27 cellular contexts compared by ENCODE assay signal in genomic region chr2:206555721-206556120, GRCh38.
"Had no signal": no experiment of that assay in that cellular context is flagged by ENCODE, and none has a peak within 500 bp of the region (broad histone marks: within the 10 kb centered on the region; RNA-seq: fewer than 3 reads in every experiment).

No MANE protein-coding gene starts in this region.

- H3K4me3 Mint-ChIP-seq: activated CD4-positive, alpha-beta memory T cell treated with anti-CD3 and anti-CD28 coated beads, Interleukin-2, amount 10 ng/mL, durations not matched to agents 7 days and 5 days; activated CD4-positive, alpha-beta T cell treated with anti-CD3 and anti-CD28 coated beads, Interleukin-2, amount 10 ng/mL, durations not matched to agents 7 days and 5 days; activated CD8-positive, alpha-beta memory T cell treated with anti-CD3 and anti-CD28 coated beads, Interleukin-2, amount 10 ng/mL, durations not matched to agents 7 days and 5 days; activated T-cell treated with anti-CD3 and anti-CD28 coated beads, Interleukin-2, amount 50 U/mL, for 72 hours; natural killer cell; neural progenitor cell had no signal

- H3K36me3 ChIP-seq: brain microvascular endothelial cell, gastrocnemius medialis, neural progenitor cell, sigmoid colon had no signal

- H3K4me3 ChIP-seq: gastrocnemius medialis, left ventricle myocardium inferior, lung, neural progenitor cell, psoas muscle, sigmoid colon, smooth muscle cell, testis had no signal

- H3K27ac Mint-ChIP-seq: activated CD4-positive, alpha-beta memory T cell treated with anti-CD3 and anti-CD28 coated beads, Interleukin-2, amount 10 ng/mL, durations not matched to agents 7 days and 5 days; activated CD4-positive, alpha-beta T cell treated with anti-CD3 and anti-CD28 coated beads, Interleukin-2, amount 10 ng/mL, durations not matched to agents 7 days and 5 days; activated CD8-positive, alpha-beta memory T cell treated with anti-CD3 and anti-CD28 coated beads, Interleukin-2, amount 10 ng/mL, durations not matched to agents 7 days and 5 days; activated naive CD4-positive, alpha-beta T cell treated with anti-CD3 and anti-CD28 coated beads, Interleukin-2, amount 50 U/mL, for 72 hours; activated T-cell treated with anti-CD3 and anti-CD28 coated beads, Interleukin-2, amount 50 U/mL, for 72 hours; natural killer cell; neural progenitor cell had no signal

- H3K4me1 Mint-ChIP-seq: natural killer cell, neural progenitor cell had no signal

- ATAC-seq: activated naive CD4-positive, alpha-beta T cell treated with anti-CD3 and anti-CD28 coated beads, Interleukin-2, amount 50 U/mL, for 72 hours; natural killer cell had no signal

- H3K27me3 ChIP-seq: brain microvascular endothelial cell, gastrocnemius medialis, neural progenitor cell, sigmoid colon, testis had no signal

- H3K9me3 ChIP-seq: gastrocnemius medialis, left ventricle myocardium inferior, psoas muscle, sigmoid colon, testis had no signal

- DNase-seq: activated CD4-positive, alpha-beta memory T cell treated with anti-CD3 and anti-CD28 coated beads, Interleukin-2, amount 10 ng/mL, durations not matched to agents 7 days and 5 days; activated CD4-positive, alpha-beta T cell treated with anti-CD3 and anti-CD28 coated beads for 1 hour; activated CD8-positive, alpha-beta memory T cell treated with anti-CD3 and anti-CD28 coated beads, Interleukin-2, amount 10 ng/mL, durations not matched to agents 7 days and 5 days; activated naive CD4-positive, alpha-beta T cell; activated T-cell treated with anti-CD3 and anti-CD28 coated beads, Interleukin-2, amount 50 U/mL, for 72 hours; brain microvascular endothelial cell; caudate nucleus; effector CD4-positive, alpha-beta T cell; gastrocnemius medialis; glutamatergic neuron; islet precursor cell; left ventricle myocardium inferior; natural killer cell; occipital lobe; psoas muscle; sigmoid colon; stimulated activated CD4-positive, alpha-beta T cell treated with anti-CD3 and anti-CD28 coated beads, Interleukin-1b, Interleukin-23, amount 100 ng/mL, for 48 hours; stimulated activated CD4-positive, alpha-beta T cell treated with anti-CD3 and anti-CD28 coated beads, Interleukin-4, amount 100 ng/mL, for 4 hours; stimulated activated CD8-positive, alpha-beta memory T cell treated with anti-CD3 and anti-CD28 coated beads, Interleukin-4, amount 100 ng/mL, for 48 hours; testis had no signal

- H3K9ac ChIP-seq: neural progenitor cell, parathyroid adenoma had no signal

- H3K4me1 ChIP-seq: gastrocnemius medialis, neural progenitor cell, parathyroid adenoma, psoas muscle, testis had no signal

- H3K36me3 Mint-ChIP-seq: activated CD8-positive, alpha-beta memory T cell treated with anti-CD3 and anti-CD28 coated beads, Interleukin-2, amount 10 ng/mL, durations not matched to agents 7 days and 5 days; activated naive CD4-positive, alpha-beta T cell treated with anti-CD3 and anti-CD28 coated beads, Interleukin-2, amount 50 U/mL, for 72 hours; natural killer cell; neural progenitor cell had no signal

- H3K27ac ChIP-seq: brain microvascular endothelial cell, epithelial cell of prostate, gastrocnemius medialis, left ventricle myocardium inferior, neural progenitor cell, parathyroid adenoma, psoas muscle, sigmoid colon, testis had no signal

- H3K9me3 Mint-ChIP-seq: activated CD4-positive, alpha-beta memory T cell treated with anti-CD3 and anti-CD28 coated beads, Interleukin-2, amount 10 ng/mL, durations not matched to agents 7 days and 5 days; activated CD4-positive, alpha-beta T cell treated with anti-CD3 and anti-CD28 coated beads, Interleukin-2, amount 10 ng/mL, durations not matched to agents 7 days and 5 days; activated naive CD4-positive, alpha-beta T cell treated with anti-CD3 and anti-CD28 coated beads, Interleukin-2, amount 50 U/mL, for 72 hours; activated T-cell treated with anti-CD3 and anti-CD28 coated beads, Interleukin-2, amount 50 U/mL, for 72 hours; natural killer cell; neural progenitor cell had no signal
